ENCODE assay signal across 1 cellular context in the genomic region with DNA sequence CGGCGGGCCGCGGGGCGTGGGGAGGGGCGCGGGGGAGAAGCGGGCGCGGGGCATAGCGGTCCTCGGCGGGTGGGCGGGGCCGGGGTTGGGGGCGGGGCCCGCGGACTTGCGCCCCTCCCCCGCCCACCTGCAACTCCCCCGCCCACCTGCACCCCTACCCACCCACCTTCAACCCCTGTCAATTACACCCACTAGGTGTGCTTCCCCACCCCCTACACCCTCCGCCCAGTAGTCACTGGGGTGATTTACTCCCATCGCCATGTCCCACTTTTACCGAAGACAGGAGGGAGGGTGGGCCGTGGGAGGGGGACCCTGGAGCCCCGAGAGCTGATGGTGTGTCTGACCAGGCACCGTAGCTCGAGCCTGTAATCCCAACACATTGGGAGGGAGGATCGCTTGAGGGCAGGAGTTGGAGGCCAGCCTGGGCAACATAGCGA.
TF ChIP-seq lines count a peak whose summit lies in the region.

No MANE protein-coding gene starts in this region.

TF ChIP-seq in H1, 55 proteins besides CTCF, POLR2A, EP300 and RAD21 (continued from another document):
- TF ChIP-seq, protein P1, sequence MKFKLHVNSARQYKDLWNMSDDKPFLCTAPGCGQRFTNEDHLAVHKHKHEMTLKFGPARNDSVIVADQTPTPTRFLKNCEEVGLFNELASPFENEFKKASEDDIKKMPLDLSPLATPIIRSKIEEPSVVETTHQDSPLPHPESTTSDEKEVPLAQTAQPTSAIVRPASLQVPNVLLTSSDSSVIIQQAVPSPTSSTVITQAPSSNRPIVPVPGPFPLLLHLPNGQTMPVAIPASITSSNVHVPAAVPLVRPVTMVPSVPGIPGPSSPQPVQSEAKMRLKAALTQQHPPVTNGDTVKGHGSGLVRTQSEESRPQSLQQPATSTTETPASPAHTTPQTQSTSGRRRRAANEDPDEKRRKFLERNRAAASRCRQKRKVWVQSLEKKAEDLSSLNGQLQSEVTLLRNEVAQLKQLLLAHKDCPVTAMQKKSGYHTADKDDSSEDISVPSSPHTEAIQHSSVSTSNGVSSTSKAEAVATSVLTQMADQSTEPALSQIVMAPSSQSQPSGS (IDR thresholded peaks at IDR 0.05; ENCODE audit: low read length), result no peak
- TF ChIP-seq POU5F1 (IDR thresholded peaks at IDR 0.05; ENCODE audit: low read depth, low read length), result no peak
- TF ChIP-seq PHF8 (conservative IDR thresholded peaks at IDR 0.05; ENCODE audit: low read depth, low read length), result no peak
